Comparison of ENCODE assay signal across 8 cellular contexts in genomic region chr2:161077367-161078210, GRCh38.
DNase-seq lines count a peak whose midpoint lies in the region; ATAC-seq lines count a peak whose summit lies in the region.

No MANE protein-coding gene starts in this region.

- DNase-seq in AML-193 (lab: John Stamatoyannopoulos, UW) (peak; percentile 97 to 98), NCI-H2227 treated with DMSO at 0.1 percent for 48 hours (lab: John Stamatoyannopoulos, UW) (no peak), nucleus accumbens (lab: John Stamatoyannopoulos, UW) (no peak)
- DNase-seq in activated CD4-positive, alpha-beta T cell treated with anti-CD3 and anti-CD28 coated beads, Interleukin-2, amount 50 U/mL, for 1 hour = peak; percentile 44
- DNase-seq in stimulated activated CD4-positive, alpha-beta T cell treated with anti-CD3 and anti-CD28 coated beads, Interleukin-1b, Interleukin-23, amount 100 ng/mL, for 24 hours (ENCODE audit: low read depth in 4 of 4, low spot score in 1 of 4) = peak in 3 of 4 experiments; percentile 30 to 51 (median 48)

- ATAC-seq in GM19468 (IDR thresholded peaks at IDR 0.05; ENCODE audit: extremely low read depth, unreplicated experiment) (peak; percentile 59), HG03571 (IDR thresholded peaks at IDR 0.05; ENCODE audit: unreplicated experiment) (peak; percentile 95), esophagus mucosa (peak; percentile 57)

Comparison
In these comparisons a context has a peak if more than half of its experiments do, and no peak if none do; other contexts are left out.
1. DNase-seq: peak in AML-193 (2 of 2), activated CD4-positive, alpha-beta T cell treated with anti-CD3 and anti-CD28 coated beads, Interleukin-2, amount 50 U/mL, for 1 hour (single experiment) and stimulated activated CD4-positive, alpha-beta T cell treated with anti-CD3 and anti-CD28 coated beads, Interleukin-1b, Interleukin-23, amount 100 ng/mL, for 24 hours (3 of 4); none in NCI-H2227 treated with DMSO at 0.1 percent for 48 hours (single experiment) and nucleus accumbens (0 of 56).
2. Peak in every context shown above with its lines, with median percentiles within 50 percentile points of each other: ATAC-seq.